13 cellular contexts compared by ENCODE assay signal in the genomic region with DNA sequence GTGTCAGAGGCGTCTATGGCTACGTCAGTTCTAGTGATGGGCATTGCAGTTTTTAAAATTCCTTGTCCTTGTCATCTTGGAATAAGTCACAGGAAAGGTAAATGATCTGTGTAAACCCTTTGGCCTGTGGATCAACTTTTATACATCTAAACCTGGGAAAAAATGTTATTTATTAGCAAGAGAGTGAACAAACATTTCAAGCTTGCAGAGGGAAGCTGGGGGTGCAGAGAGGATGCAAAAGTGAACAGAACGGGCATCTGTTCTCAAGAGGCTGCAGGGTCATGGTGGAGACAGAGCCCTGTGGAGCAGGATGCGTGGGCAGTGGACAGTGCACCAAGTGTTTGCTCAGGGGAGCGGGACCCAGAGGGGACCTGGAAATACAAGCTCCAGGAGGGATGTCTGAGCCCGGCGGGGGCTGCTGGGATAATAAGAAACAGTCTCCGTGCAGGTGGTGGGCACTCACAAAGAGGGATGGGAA.
A peak's percentile ranks its signal among the peaks of the same experiment; 100 is the strongest.
DNase-seq lines count a peak whose midpoint lies in the region; ATAC-seq, FAIRE-seq and TF ChIP-seq lines count a peak whose summit lies in the region.
"Had no signal": no experiment of that assay in that cellular context is flagged by ENCODE, and none has a peak within 500 bp of the region (broad histone marks: within the 10 kb centered on the region; RNA-seq: fewer than 3 reads in every experiment).

No MANE protein-coding gene starts in this region.

- H3K4me1 Mint-ChIP-seq in stimulated activated naive CD8-positive, alpha-beta T cell treated with anti-CD3 and anti-CD28 coated beads, Interleukin-15, Interleukin-2, amounts not matched to agents 100 ng/mL and 50 ng/mL, for 24 hours (ENCODE audit: low read depth) = peaks cover 16% of the 10 kb centered on the region

- no peaks in the 10 kb centered on the region for H3K27me3 ChIP-seq in ascending aorta
- no peaks in the 10 kb centered on the region for H3K27me3 ChIP-seq in lower lobe of right lung (ENCODE audit: low read depth)
- H3K27me3 ChIP-seq: colonic mucosa had no signal

- H3K4me1 ChIP-seq in ascending aorta (peaks cover 0 to 16% of the 10 kb centered on the region in 2 donors), lower lobe of right lung (peaks cover 42% of the 10 kb centered on the region)
- H3K4me1 ChIP-seq: colonic mucosa had no signal

- intact Hi-C loops in ascending aorta (cut with DNase I) (no loop called here), lower lobe of right lung (cut with DNase I) (no loop called here)

- H3K9me3 ChIP-seq in ascending aorta (no peaks in the 10 kb centered on the region), lower lobe of right lung (no peaks in the 10 kb centered on the region)
- H3K9me3 ChIP-seq: colonic mucosa, mucosa of descending colon had no signal

- no peak for TF ChIP-seq POLR2A in H54 (IDR thresholded peaks at IDR 0.05; ENCODE audit: low read depth, low read length)

- no peak for TF ChIP-seq CTCF in ascending aorta (IDR thresholded peaks at IDR 0.05)
- TF ChIP-seq CTCF in lower lobe of right lung (IDR thresholded peaks at IDR 0.05) = no peak

- no peaks in the 10 kb centered on the region for H3K36me3 ChIP-seq in ascending aorta
- no peaks in the 10 kb centered on the region for H3K36me3 ChIP-seq in lower lobe of right lung
- H3K36me3 ChIP-seq: colonic mucosa had no signal

- H3K27ac Mint-ChIP-seq in stimulated activated naive CD8-positive, alpha-beta T cell treated with anti-CD3 and anti-CD28 coated beads, Interleukin-15, Interleukin-2, amounts not matched to agents 100 ng/mL and 50 ng/mL, for 24 hours = peak overlapping the region; percentile 32

- H3K27ac ChIP-seq in ascending aorta (peak overlapping the region; percentile 63 to 68), lower lobe of right lung (peak overlapping the region; percentile 88)
- H3K27ac ChIP-seq: colonic mucosa had no signal

- no peak for FAIRE-seq in H54 (lab: Jason Lieb, UNC)
- FAIRE-seq: GM19239 had no signal

- H3K36me3 Mint-ChIP-seq in stimulated activated naive CD8-positive, alpha-beta T cell treated with anti-CD3 and anti-CD28 coated beads, Interleukin-15, Interleukin-2, amounts not matched to agents 100 ng/mL and 50 ng/mL, for 24 hours (ENCODE audit: low read depth) = no peaks in the 10 kb centered on the region

- peaks cover 59% of the 10 kb centered on the region for H3K27me3 Mint-ChIP-seq in stimulated activated naive CD8-positive, alpha-beta T cell treated with anti-CD3 and anti-CD28 coated beads, Interleukin-15, Interleukin-2, amounts not matched to agents 100 ng/mL and 50 ng/mL, for 24 hours

- DNase-seq in stimulated activated naive CD8-positive, alpha-beta T cell treated with anti-CD3 and anti-CD28 coated beads, Interleukin-15, Interleukin-2, amounts not matched to agents 100 U/mL and 50 U/mL, for 24 hours = no peak
- no peak for DNase-seq in ascending aorta (ENCODE audit: low spot score in 2 of 2)
- DNase-seq in lower lobe of right lung = no peak
- DNase-seq in 8988T = no peak
- no peak for DNase-seq in NCI-H2171 treated with DMSO at 0.1 percent for 48 hours (lab: John Stamatoyannopoulos, UW)
- DNase-seq in H54 (ENCODE audit: insufficient read length, low spot score) = no peak
- DNase-seq: activated naive CD4-positive, alpha-beta T cell treated with anti-CD3 and anti-CD28 coated beads, Interleukin-2, amount 50 U/mL, for 16 hours; colonic mucosa; mucosa of descending colon; NCI-H1105 had no signal

- ATAC-seq in stimulated activated naive CD8-positive, alpha-beta T cell treated with anti-CD3 and anti-CD28 coated beads, Interleukin-15, Interleukin-2, amounts not matched to agents 100 U/mL and 50 U/mL, for 24 hours = no peak
- no peak for ATAC-seq in lower lobe of right lung
- no peak for ATAC-seq in HG03025 (IDR thresholded peaks at IDR 0.05; ENCODE audit: low FRiP score, unreplicated experiment)

- no peaks in the 10 kb centered on the region for H3K9me3 Mint-ChIP-seq in stimulated activated naive CD8-positive, alpha-beta T cell treated with anti-CD3 and anti-CD28 coated beads, Interleukin-15, Interleukin-2, amounts not matched to agents 100 ng/mL and 50 ng/mL, for 24 hours

- no peak overlapping the region for H3K4me3 ChIP-seq in ascending aorta
- H3K4me3 ChIP-seq in lower lobe of right lung = peak overlapping the region; percentile 21
- H3K4me3 ChIP-seq: colonic mucosa, mucosa of descending colon had no signal

- no peak overlapping the region for H3K4me3 Mint-ChIP-seq in stimulated activated naive CD8-positive, alpha-beta T cell treated with anti-CD3 and anti-CD28 coated beads, Interleukin-15, Interleukin-2, amounts not matched to agents 100 ng/mL and 50 ng/mL, for 24 hours
